Comparison of ENCODE assay signal across 8 cellular contexts in the genomic region with DNA sequence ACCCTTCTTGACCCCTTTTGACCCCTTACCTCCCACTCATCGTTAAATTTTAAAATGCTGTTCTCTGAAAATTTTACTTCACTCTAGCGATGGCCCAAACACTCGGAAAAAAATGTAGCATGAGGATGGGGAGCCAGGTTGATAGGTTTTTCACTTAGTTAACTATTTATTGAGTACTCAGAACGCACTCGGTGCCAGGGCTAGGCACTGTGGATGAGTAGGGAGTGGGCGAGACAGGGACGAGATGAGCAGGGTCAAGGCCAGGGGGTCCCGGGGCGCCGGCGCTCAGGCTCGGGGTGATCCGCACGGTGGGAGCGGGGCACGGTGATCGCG. TPM values are rescaled to one million over a fixed set of nuclear protein-coding genes. Genes with fewer than 3 reads are reported as not detected.
DNase-seq lines count a peak whose midpoint lies in the region; TF ChIP-seq lines count a peak whose summit lies in the region.

No MANE protein-coding gene starts in this region.

- H3K27me3 ChIP-seq in MG63 (no peaks in the 10 kb centered on the region), parathyroid adenoma (ENCODE audit: control insufficient read depth, insufficient read depth, low read length) (no peaks in the 10 kb centered on the region)

- H3K79me2 ChIP-seq in parathyroid adenoma = peaks cover 39% of the 10 kb centered on the region

- peaks cover 3% of the 10 kb centered on the region for H3K4me1 ChIP-seq in parathyroid adenoma

- TF ChIP-seq POLR2A in erythroblast (IDR thresholded peaks at IDR 0.05; ENCODE audit: low read length) = no peak

- H3K27ac ChIP-seq in parathyroid adenoma = peak overlapping the region; percentile 75

- H3K36me3 ChIP-seq in MG63 (peaks cover 70% of the 10 kb centered on the region), parathyroid adenoma (ENCODE audit: control insufficient read depth, insufficient read depth, low read length) (no peaks in the 10 kb centered on the region)

- DNase-seq in GM12864 (ENCODE audit: low read depth) = no peak
- no peak for DNase-seq in MG63
- DNase-seq in epithelial cell of esophagus (ENCODE audit: low read depth) = peak; percentile 2
- DNase-seq in amniotic stem cell (lab: John Stamatoyannopoulos, UW) = no peak
- DNase-seq in NCI-H187 treated with DMSO at 0.1 percent for 48 hours (lab: John Stamatoyannopoulos, UW) = no peak
- DNase-seq in erythroblast (lab: John Stamatoyannopoulos, UW) = no peak
- no peak for DNase-seq in superior temporal gyrus (ENCODE audit: extremely low spot score)

- H3K4me3 ChIP-seq in GM12864 (ENCODE audit: low read depth, low read length) (peak overlapping the region; percentile 83), MG63 (peak overlapping the region; percentile 88), epithelial cell of esophagus (ENCODE audit: low read length) (peak overlapping the region; percentile 78), parathyroid adenoma (ENCODE audit: low read depth, low read length) (peak overlapping the region; percentile 85)

- H3K4me2 ChIP-seq in parathyroid adenoma (ENCODE audit: low read length) = peak overlapping the region; percentile 93

- H3K9me3 ChIP-seq in MG63 (peaks cover 49% of the 10 kb centered on the region), parathyroid adenoma (ENCODE audit: control insufficient read depth, low read length) (no peaks in the 10 kb centered on the region)

- H3K9ac ChIP-seq in parathyroid adenoma = peak overlapping the region; percentile 38

- TF ChIP-seq CTCF in GM12864 (IDR thresholded peaks at IDR 0.05; ENCODE audit: low read depth, low read length, missing control alignments) = no peak
- no peak for TF ChIP-seq CTCF in epithelial cell of esophagus (IDR thresholded peaks at IDR 0.05; ENCODE audit: insufficient read depth, low read depth, low read length, missing control alignments)
- TF ChIP-seq CTCF in parathyroid adenoma (IDR thresholded peaks at IDR 0.05) = no peak

- H2AFZ ChIP-seq in parathyroid adenoma = peak overlapping the region; percentile 84

RNA-seq across cellular contexts. Expression of gene ZSCAN32, which starts 0.4 kb away (rescaled TPM):
- 10.2 and 17.0 TPM in 2 replicates for total RNA-seq in MG63 (2014; rRNA removed; shearing (Covaris generic); ENCODE audit: low replicate concordance)

RNA-seq across cellular contexts. Expression of gene ZNF174, which starts 0.6 kb away (rescaled TPM):
- total RNA-seq in MG63 (2014; rRNA removed; shearing (Covaris generic); ENCODE audit: low replicate concordance) = 19.4 and 22.6 TPM in 2 replicates

RNA-seq across cellular contexts. Expression of gene ZNF597, which starts 42.9 kb away (rescaled TPM):
- 0.03 and 0.62 TPM in 2 replicates for total RNA-seq in MG63 (2014; rRNA removed; shearing (Covaris generic); ENCODE audit: low replicate concordance)

RNA-seq across cellular contexts. Expression of gene NAA60, which starts 43.1 kb away (rescaled TPM):
- total RNA-seq in MG63 (2014; rRNA removed; shearing (Covaris generic); ENCODE audit: low replicate concordance) = 14.3 and 16.3 TPM in 2 replicates

RNA-seq across cellular contexts. Expression of gene OR2C1, which starts 44.7 kb away (rescaled TPM):
- not detected in 2 replicates for total RNA-seq in MG63 (2014; rRNA removed; shearing (Covaris generic); ENCODE audit: low replicate concordance)
